In genomic region chr22:33579448-33580093, GRCh38 we compare ENCODE assay signal across 8 cellular contexts.
A peak's percentile ranks its signal among the peaks of the same experiment; 100 is the strongest.
DNase-seq lines count a peak whose midpoint lies in the region; ATAC-seq and TF ChIP-seq lines count a peak whose summit lies in the region.

No MANE protein-coding gene starts in this region.

- H3K36me3 ChIP-seq in parathyroid adenoma (ENCODE audit: control insufficient read depth, insufficient read depth, low read length) = no peaks in the 10 kb centered on the region

- no peaks in the 10 kb centered on the region for H3K27me3 Mint-ChIP-seq in activated T-cell treated with anti-CD3 and anti-CD28 coated beads, Interleukin-2, amount 50 U/mL, for 24 hours

- H3K9me3 ChIP-seq in parathyroid adenoma (ENCODE audit: control insufficient read depth, low read length) = no peaks in the 10 kb centered on the region

- no peaks in the 10 kb centered on the region for H3K4me1 ChIP-seq in parathyroid adenoma

- no peaks in the 10 kb centered on the region for H3K4me1 Mint-ChIP-seq in activated T-cell treated with anti-CD3 and anti-CD28 coated beads, Interleukin-2, amount 50 U/mL, for 24 hours (ENCODE audit: low read depth)

- H3K27ac Mint-ChIP-seq in activated T-cell treated with anti-CD3 and anti-CD28 coated beads, Interleukin-2, amount 50 U/mL, for 24 hours = no peak overlapping the region

- H2AFZ ChIP-seq in parathyroid adenoma = no peak overlapping the region

- H3K27ac ChIP-seq in parathyroid adenoma = no peak overlapping the region

- H3K4me2 ChIP-seq in parathyroid adenoma (ENCODE audit: low read length) = no peak overlapping the region

- TF ChIP-seq CTCF in GM12873 (IDR thresholded peaks at IDR 0.05; ENCODE audit: insufficient read depth, low read depth, low read length, missing control alignments) (peak; percentile 96), parathyroid adenoma (IDR thresholded peaks at IDR 0.05) (peak; percentile 74)

- intact Hi-C loops in Right ventricle myocardium inferior (cut with DNase I) = loop anchor here (1.0 to 10.0 kb wide), 3 partner anchors 60 to 345 kb away; partner anchors contain the start of gene LARGE1

- H3K4me3 Mint-ChIP-seq in activated T-cell treated with anti-CD3 and anti-CD28 coated beads, Interleukin-2, amount 50 U/mL, for 24 hours = no peak overlapping the region

- H3K36me3 Mint-ChIP-seq in activated T-cell treated with anti-CD3 and anti-CD28 coated beads, Interleukin-2, amount 50 U/mL, for 24 hours (ENCODE audit: low read depth) = no peaks in the 10 kb centered on the region

- H3K27me3 ChIP-seq in parathyroid adenoma (ENCODE audit: control insufficient read depth, insufficient read depth, low read length) = no peaks in the 10 kb centered on the region

- H3K79me2 ChIP-seq in parathyroid adenoma = no peaks in the 10 kb centered on the region

- H3K4me3 ChIP-seq in parathyroid adenoma (ENCODE audit: low read depth, low read length) = no peak overlapping the region

- no peak overlapping the region for H3K9ac ChIP-seq in parathyroid adenoma

- H3K9me3 Mint-ChIP-seq in activated T-cell treated with anti-CD3 and anti-CD28 coated beads, Interleukin-2, amount 50 U/mL, for 24 hours = no peaks in the 10 kb centered on the region

- ATAC-seq in Right ventricle myocardium inferior = peak; percentile 89

- peak; percentile 66 for DNase-seq in Ammon's horn (ENCODE audit: low spot score)
- peak; percentile 10 for DNase-seq in NCI-H1694 treated with DMSO at 0.1 percent for 48 hours (lab: John Stamatoyannopoulos, UW)
- DNase-seq in activated T-cell treated with anti-CD3 and anti-CD28 coated beads, Interleukin-2, amount 50 U/mL, for 24 hours = peak; percentile 29
- no peak for DNase-seq in Right ventricle myocardium inferior (ENCODE audit: missing footprints)
- no peak for DNase-seq in NK-92 treated with Interleukin-12 subunit alpha and Interleukin-12 subunit beta, amount 100 ng/mL, for 24 hours (lab: John Stamatoyannopoulos, UW)
- no peak for DNase-seq in COR-L47 (lab: John Stamatoyannopoulos, UW)

Comparison
In these comparisons a context has a peak if more than half of its experiments do, and no peak if none do; other contexts are left out.
1. DNase-seq: peak in Ammon's horn (single experiment), NCI-H1694 treated with DMSO at 0.1 percent for 48 hours (single experiment) and activated T-cell treated with anti-CD3 and anti-CD28 coated beads, Interleukin-2, amount 50 U/mL, for 24 hours (single experiment); none in Right ventricle myocardium inferior (single experiment), NK-92 treated with Interleukin-12 subunit alpha and Interleukin-12 subunit beta, amount 100 ng/mL, for 24 hours (single experiment) and COR-L47 (single experiment).